Comparison of ENCODE assay signal across 8 cellular contexts in genomic region chr4:184384056-184384809, GRCh38.
DNase-seq lines count a peak whose midpoint lies in the region; ATAC-seq and TF ChIP-seq lines count a peak whose summit lies in the region.

No MANE protein-coding gene starts in this region.

- H3K4me2 ChIP-seq in PC-3 (ENCODE audit: low read length) (peak overlapping the region; percentile 85), mesendoderm (ENCODE audit: low read length) (no peak overlapping the region)

- peak overlapping the region; percentile 43 for H3K27ac Mint-ChIP-seq in dendritic cell treated with granulocyte-macrophage colony-stimulating factor and Interleukin-4, amounts not matched to agents 40 ng/mL and 50 ng/mL, for 4 days

- H4K5ac ChIP-seq in mesendoderm (ENCODE audit: low read length), result no peak overlapping the region

- peak overlapping the region; percentile 35; the same call in 1 of the 2 replicates for H2AFZ ChIP-seq in PC-3 (ENCODE audit: low read length)

- peak overlapping the region; percentile 94 for H3K27ac ChIP-seq in PC-3 (ENCODE audit: low read length)
- no peak overlapping the region for H3K27ac ChIP-seq in mesendoderm (ENCODE audit: low read depth, low read length)

- H3K56ac ChIP-seq in mesendoderm (ENCODE audit: low read length), result no peak overlapping the region

- no peaks in the 10 kb centered on the region for H4K20me1 ChIP-seq in PC-3 (ENCODE audit: low read length)

- no peak for TF ChIP-seq CTCF in PC-3 (conservative IDR thresholded peaks at IDR 0.05; ENCODE audit: low read depth, low read length)

- CTCF ChIA-PET in PC-3 (lab: Charles Lee), result no interaction called here

- H3K4me3 ChIP-seq in PC-3 (ENCODE audit: low read length) (peak overlapping the region; percentile 64), mesendoderm (ENCODE audit: low read length) (no peak overlapping the region)

- H2BK120ac ChIP-seq in mesendoderm (ENCODE audit: low read depth, low read length), result no peak overlapping the region

- intact Hi-C loops in PC-3 (cut with micrococcal nuclease), result loop anchor here (1.0 to 5.0 kb wide), 2 partner anchors 42 to 120 kb away; no protein-coding TSS in a partner anchor
- intact Hi-C loops in dendritic cell treated with granulocyte-macrophage colony-stimulating factor and Interleukin-4, amounts not matched to agents 40 ng/mL and 50 ng/mL, for 4 days (cut with micrococcal nuclease), result no loop called here

- peaks cover 57% of the 10 kb centered on the region for H3K36me3 Mint-ChIP-seq in dendritic cell treated with granulocyte-macrophage colony-stimulating factor and Interleukin-4, amounts not matched to agents 40 ng/mL and 50 ng/mL, for 4 days (ENCODE audit: low read depth)

- H3K79me2 ChIP-seq in PC-3 (ENCODE audit: low read length) (no peaks in the 10 kb centered on the region), mesendoderm (ENCODE audit: control insufficient read depth, insufficient read depth, low read length) (no peaks in the 10 kb centered on the region)

- no peak overlapping the region for H3K23ac ChIP-seq in mesendoderm (ENCODE audit: low read length)

- POLR2A ChIA-PET in PC-3 (lab: Charles Lee; ENCODE audit: unreplicated experiment), result no interaction called here

- no TSS peak for BruUV-seq in PC-3 (replicated peaks; lab: Mats Ljungman, UMichigan)

- H3K4ac ChIP-seq in mesendoderm (ENCODE audit: low read depth, low read length), result no peak overlapping the region

- no peak overlapping the region for H2BK5ac ChIP-seq in mesendoderm (ENCODE audit: low read length)

- no CpG with 5 or more reads among the region's 13 CpGs for WGBS in mesendoderm (ENCODE audit: extremely low coverage, insufficient coverage, low lambda C conversion rate)

- peaks cover 53% of the 10 kb centered on the region for H3K4me1 Mint-ChIP-seq in dendritic cell treated with granulocyte-macrophage colony-stimulating factor and Interleukin-4, amounts not matched to agents 40 ng/mL and 50 ng/mL, for 4 days (ENCODE audit: low read depth)

- H3K27me3 Mint-ChIP-seq in dendritic cell treated with granulocyte-macrophage colony-stimulating factor and Interleukin-4, amounts not matched to agents 40 ng/mL and 50 ng/mL, for 4 days, result no peaks in the 10 kb centered on the region

- peak; percentile 83 for ATAC-seq in GM18873 (IDR thresholded peaks at IDR 0.05; ENCODE audit: low FRiP score, unreplicated experiment)
- peak; percentile 77 for ATAC-seq in HG03045 (IDR thresholded peaks at IDR 0.05; ENCODE audit: unreplicated experiment)
- peak; percentile 52 for ATAC-seq in PC-3

- H3K9me3 Mint-ChIP-seq in dendritic cell treated with granulocyte-macrophage colony-stimulating factor and Interleukin-4, amounts not matched to agents 40 ng/mL and 50 ng/mL, for 4 days, result peaks cover 9% of the 10 kb centered on the region

- no peaks in the 10 kb centered on the region for H3K9me2 ChIP-seq in PC-3 (replicated peaks; ENCODE audit: low read length)

- no peaks in the 10 kb centered on the region for H3K9me3 ChIP-seq in PC-3 (ENCODE audit: low read length)

- peak; percentile 69 for DNase-seq in AG20443 (ENCODE audit: low spot score)
- DNase-seq in PC-3, result peak; percentile 43
- DNase-seq in myocyte (ENCODE audit: low read depth), result peak; percentile 92
- no peak for DNase-seq in mesendoderm
- no peak for DNase-seq in NCI-H345 (lab: John Stamatoyannopoulos, UW)

- no peak overlapping the region for H2BK15ac ChIP-seq in mesendoderm (replicated peaks; ENCODE audit: low read depth)

- no peak overlapping the region for H4K8ac ChIP-seq in mesendoderm (ENCODE audit: low read depth, low read length)

- no peak overlapping the region for H3K4me3 Mint-ChIP-seq in dendritic cell treated with granulocyte-macrophage colony-stimulating factor and Interleukin-4, amounts not matched to agents 40 ng/mL and 50 ng/mL, for 4 days

- H3K36me3 ChIP-seq in PC-3 (ENCODE audit: low read depth, low read length) (no peaks in the 10 kb centered on the region), mesendoderm (ENCODE audit: control insufficient read depth, insufficient read depth, low read length) (no peaks in the 10 kb centered on the region)

- no peaks in the 10 kb centered on the region for H3K27me3 ChIP-seq in PC-3 (ENCODE audit: low read length)
- no peaks in the 10 kb centered on the region for H3K27me3 ChIP-seq in mesendoderm (ENCODE audit: insufficient read depth, low read length, poor library complexity)

- no peak overlapping the region for H2AK5ac ChIP-seq in mesendoderm (ENCODE audit: low read length)

- H3K79me1 ChIP-seq in mesendoderm (ENCODE audit: low read length), result no peaks in the 10 kb centered on the region

- peaks cover 5% of the 10 kb centered on the region for H3F3A ChIP-seq in PC-3 (ENCODE audit: low read length, unreplicated experiment)

- H3K18ac ChIP-seq in mesendoderm (ENCODE audit: low read length), result no peak overlapping the region

- H3K9ac ChIP-seq in PC-3 (ENCODE audit: low read length) (peak overlapping the region; percentile 74), mesendoderm (ENCODE audit: low read length) (no peak overlapping the region)

- H3K4me1 ChIP-seq in PC-3 (ENCODE audit: insufficient read depth, low read length), result peaks cover 26% of the 10 kb centered on the region
- peaks cover 15% of the 10 kb centered on the region for H3K4me1 ChIP-seq in mesendoderm (ENCODE audit: control insufficient read depth, low read depth, low read length)

Comparison
In these comparisons a context has a peak if more than half of its experiments do, and no peak if none do; other contexts are left out.
1. DNase-seq: peak in AG20443 (single experiment), PC-3 (single experiment) and myocyte (single experiment); none in mesendoderm (single experiment) and NCI-H345 (single experiment).
2. Peak in every context shown above with its lines, with median percentiles within 50 percentile points of each other: ATAC-seq.